1 cellular context compared by ENCODE assay signal in genomic region chr1:154559496-154559950, GRCh38.
TF ChIP-seq lines count a peak whose summit lies in the region.

No MANE protein-coding gene starts in this region.

TF ChIP-seq in K562, 482 proteins besides CTCF, POLR2A, EP300 and RAD21 (continued from another document and continues in another):
- peak; percentile 59; the same call in 1 of the 2 replicates for TF ChIP-seq ZBTB7A (IDR thresholded peaks at IDR 0.05; ENCODE audit: borderline replicate concordance, control insufficient read depth, low read depth, low read length)
- TF ChIP-seq RBBP5 (IDR thresholded peaks at IDR 0.05; ENCODE audit: borderline replicate concordance, insufficient read depth, low read length, poor library complexity, severe bottlenecking): no peak
- no peak for TF ChIP-seq FOS (IDR thresholded peaks at IDR 0.05; ENCODE audit: extremely low read depth, insufficient read length)
- no peak for TF ChIP-seq ZNF707 (CRISPR knock-in tag; conservative IDR thresholded peaks at IDR 0.05)
- TF ChIP-seq MCM2 (IDR thresholded peaks at IDR 0.05; ENCODE audit: low read depth): no peak
- no peak for TF ChIP-seq SRSF9 (IDR thresholded peaks at IDR 0.05; ENCODE audit: borderline replicate concordance, low read depth, low read length)
- TF ChIP-seq RB1 (IDR thresholded peaks at IDR 0.05; ENCODE audit: low read depth): 0 out of 2 replicates have a peak, but pooled peaks have one; percentile 23
- no peak for TF ChIP-seq IFI16 (CRISPR knock-in tag; IDR thresholded peaks at IDR 0.05)
- TF ChIP-seq IRF1 (CRISPR knock-in tag; IDR thresholded peaks at IDR 0.05; ENCODE audit: borderline replicate concordance): no peak
- TF ChIP-seq MCM3 (IDR thresholded peaks at IDR 0.05): no peak
- no peak for TF ChIP-seq ZNF134 (CRISPR knock-in tag; conservative IDR thresholded peaks at IDR 0.05)
- TF ChIP-seq NEUROD1 (IDR thresholded peaks at IDR 0.05; ENCODE audit: borderline replicate concordance, low read depth, low read length, partially characterized antibody): no peak
- TF ChIP-seq, protein P1, sequence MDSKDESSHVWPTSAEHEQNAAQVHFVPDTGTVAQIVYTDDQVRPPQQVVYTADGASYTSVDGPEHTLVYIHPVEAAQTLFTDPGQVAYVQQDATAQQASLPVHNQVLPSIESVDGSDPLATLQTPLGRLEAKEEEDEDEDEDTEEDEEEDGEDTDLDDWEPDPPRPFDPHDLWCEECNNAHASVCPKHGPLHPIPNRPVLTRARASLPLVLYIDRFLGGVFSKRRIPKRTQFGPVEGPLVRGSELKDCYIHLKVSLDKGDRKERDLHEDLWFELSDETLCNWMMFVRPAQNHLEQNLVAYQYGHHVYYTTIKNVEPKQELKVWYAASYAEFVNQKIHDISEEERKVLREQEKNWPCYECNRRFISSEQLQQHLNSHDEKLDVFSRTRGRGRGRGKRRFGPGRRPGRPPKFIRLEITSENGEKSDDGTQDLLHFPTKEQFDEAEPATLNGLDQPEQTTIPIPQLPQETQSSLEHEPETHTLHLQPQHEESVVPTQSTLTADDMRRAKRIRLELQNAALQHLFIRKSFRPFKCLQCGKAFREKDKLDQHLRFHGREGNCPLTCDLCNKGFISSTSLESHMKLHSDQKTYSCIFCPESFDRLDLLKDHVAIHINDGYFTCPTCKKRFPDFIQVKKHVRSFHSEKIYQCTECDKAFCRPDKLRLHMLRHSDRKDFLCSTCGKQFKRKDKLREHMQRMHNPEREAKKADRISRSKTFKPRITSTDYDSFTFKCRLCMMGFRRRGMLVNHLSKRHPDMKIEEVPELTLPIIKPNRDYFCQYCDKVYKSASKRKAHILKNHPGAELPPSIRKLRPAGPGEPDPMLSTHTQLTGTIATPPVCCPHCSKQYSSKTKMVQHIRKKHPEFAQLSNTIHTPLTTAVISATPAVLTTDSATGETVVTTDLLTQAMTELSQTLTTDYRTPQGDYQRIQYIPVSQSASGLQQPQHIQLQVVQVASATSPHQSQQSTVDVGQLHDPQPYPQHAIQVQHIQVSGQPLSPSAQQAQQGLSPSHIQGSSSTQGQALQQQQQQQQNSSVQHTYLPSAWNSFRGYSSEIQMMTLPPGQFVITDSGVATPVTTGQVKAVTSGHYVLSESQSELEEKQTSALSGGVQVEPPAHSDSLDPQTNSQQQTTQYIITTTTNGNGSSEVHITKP (IDR thresholded peaks at IDR 0.05; ENCODE audit: partially characterized antibody): peak; percentile 28
- no peak for TF ChIP-seq CUX1 (CRISPR knock-in tag; IDR thresholded peaks at IDR 0.05)
- TF ChIP-seq, protein P2, sequence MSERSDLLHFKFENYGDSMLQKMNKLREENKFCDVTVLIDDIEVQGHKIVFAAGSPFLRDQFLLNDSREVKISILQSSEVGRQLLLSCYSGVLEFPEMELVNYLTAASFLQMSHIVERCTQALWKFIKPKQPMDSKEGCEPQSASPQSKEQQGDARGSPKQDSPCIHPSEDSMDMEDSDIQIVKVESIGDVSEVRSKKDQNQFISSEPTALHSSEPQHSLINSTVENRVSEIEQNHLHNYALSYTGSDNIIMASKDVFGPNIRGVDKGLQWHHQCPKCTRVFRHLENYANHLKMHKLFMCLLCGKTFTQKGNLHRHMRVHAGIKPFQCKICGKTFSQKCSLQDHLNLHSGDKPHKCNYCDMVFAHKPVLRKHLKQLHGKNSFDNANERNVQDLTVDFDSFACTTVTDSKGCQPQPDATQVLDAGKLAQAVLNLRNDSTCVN (CRISPR knock-in tag; IDR thresholded peaks at IDR 0.05): no peak
- TF ChIP-seq, protein P3, sequence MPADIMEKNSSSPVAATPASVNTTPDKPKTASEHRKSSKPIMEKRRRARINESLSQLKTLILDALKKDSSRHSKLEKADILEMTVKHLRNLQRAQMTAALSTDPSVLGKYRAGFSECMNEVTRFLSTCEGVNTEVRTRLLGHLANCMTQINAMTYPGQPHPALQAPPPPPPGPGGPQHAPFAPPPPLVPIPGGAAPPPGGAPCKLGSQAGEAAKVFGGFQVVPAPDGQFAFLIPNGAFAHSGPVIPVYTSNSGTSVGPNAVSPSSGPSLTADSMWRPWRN (IDR thresholded peaks at IDR 0.05; ENCODE audit: low read depth): no peak
- TF ChIP-seq RBM39 (optimal IDR thresholded peaks at IDR 0.05; ENCODE audit: low read depth, low read length): no peak
- no peak for TF ChIP-seq SPI1 (IDR thresholded peaks at IDR 0.05; ENCODE audit: borderline replicate concordance, low read depth, low read length)
- no peak for TF ChIP-seq FOXM1 (IDR thresholded peaks at IDR 0.05; ENCODE audit: low read depth)
- no peak for TF ChIP-seq FOXM1 (CRISPR knock-in tag; IDR thresholded peaks at IDR 0.05; ENCODE audit: low read depth)
- TF ChIP-seq NR3C1 (CRISPR knock-in tag; IDR thresholded peaks at IDR 0.05): no peak
- no peak for TF ChIP-seq ARID3A (IDR thresholded peaks at IDR 0.05; ENCODE audit: borderline replicate concordance, low read depth, low read length)
- no peak for TF ChIP-seq KLF16 (IDR thresholded peaks at IDR 0.05)
- TF ChIP-seq CHD1 (IDR thresholded peaks at IDR 0.05; ENCODE audit: low read length): no peak
- no peak for TF ChIP-seq PRMT5 (CRISPR knock-in tag; IDR thresholded peaks at IDR 0.05)
- TF ChIP-seq MYNN (IDR thresholded peaks at IDR 0.05): 0 out of 2 replicates have a peak, but pooled peaks have one; percentile 54
- no peak for TF ChIP-seq MYNN (CRISPR knock-in tag; IDR thresholded peaks at IDR 0.05)
- TF ChIP-seq SOX6 (IDR thresholded peaks at IDR 0.05): peak; percentile 9; the same call in 1 of the 2 replicates
- no peak for TF ChIP-seq POLR2G (IDR thresholded peaks at IDR 0.05; ENCODE audit: low read depth, low read length)
- TF ChIP-seq HBP1 (CRISPR knock-in tag; IDR thresholded peaks at IDR 0.05): no peak
- no peak for TF ChIP-seq HMGN3 (IDR thresholded peaks at IDR 0.05; ENCODE audit: borderline replicate concordance, extremely low read depth, insufficient read length, low read depth, low read length)
- TF ChIP-seq FOSL1 (tag; conservative IDR thresholded peaks at IDR 0.05): no peak
- TF ChIP-seq ZNF76 (CRISPR knock-in tag; IDR thresholded peaks at IDR 0.05; ENCODE audit: borderline replicate concordance): no peak
- TF ChIP-seq ZNF12 (CRISPR knock-in tag; IDR thresholded peaks at IDR 0.05): no peak
- no peak for TF ChIP-seq ZNF174 (CRISPR knock-in tag; IDR thresholded peaks at IDR 0.05)
- peak; percentile 72 for TF ChIP-seq SMC3 (conservative IDR thresholded peaks at IDR 0.05; ENCODE audit: insufficient read depth, low read depth, low read length)
- no peak for TF ChIP-seq JUN (IDR thresholded peaks at IDR 0.05; ENCODE audit: borderline replicate concordance, low read depth, low read length)
- no peak for TF ChIP-seq JUN (CRISPR knock-in tag; IDR thresholded peaks at IDR 0.05; ENCODE audit: borderline replicate concordance)
- TF ChIP-seq, protein P4, sequence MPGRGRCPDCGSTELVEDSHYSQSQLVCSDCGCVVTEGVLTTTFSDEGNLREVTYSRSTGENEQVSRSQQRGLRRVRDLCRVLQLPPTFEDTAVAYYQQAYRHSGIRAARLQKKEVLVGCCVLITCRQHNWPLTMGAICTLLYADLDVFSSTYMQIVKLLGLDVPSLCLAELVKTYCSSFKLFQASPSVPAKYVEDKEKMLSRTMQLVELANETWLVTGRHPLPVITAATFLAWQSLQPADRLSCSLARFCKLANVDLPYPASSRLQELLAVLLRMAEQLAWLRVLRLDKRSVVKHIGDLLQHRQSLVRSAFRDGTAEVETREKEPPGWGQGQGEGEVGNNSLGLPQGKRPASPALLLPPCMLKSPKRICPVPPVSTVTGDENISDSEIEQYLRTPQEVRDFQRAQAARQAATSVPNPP (IDR thresholded peaks at IDR 0.05; ENCODE audit: borderline replicate concordance, insufficient read depth, insufficient read length): no peak
- TF ChIP-seq HNRNPH1 (optimal IDR thresholded peaks at IDR 0.05; ENCODE audit: low read depth, low read length): no peak
- TF ChIP-seq ZNF212 (CRISPR knock-in tag; IDR thresholded peaks at IDR 0.05): no peak
- no peak for TF ChIP-seq GABPA (tag; conservative IDR thresholded peaks at IDR 0.05; ENCODE audit: low read depth)
- no peak for TF ChIP-seq MEF2D (tag; conservative IDR thresholded peaks at IDR 0.05; ENCODE audit: low read depth)
- no peak for TF ChIP-seq HMG20B (CRISPR knock-in tag; IDR thresholded peaks at IDR 0.05)
- no peak for TF ChIP-seq ZBTB8A (IDR thresholded peaks at IDR 0.05; ENCODE audit: partially characterized antibody)
- TF ChIP-seq, protein P5, sequence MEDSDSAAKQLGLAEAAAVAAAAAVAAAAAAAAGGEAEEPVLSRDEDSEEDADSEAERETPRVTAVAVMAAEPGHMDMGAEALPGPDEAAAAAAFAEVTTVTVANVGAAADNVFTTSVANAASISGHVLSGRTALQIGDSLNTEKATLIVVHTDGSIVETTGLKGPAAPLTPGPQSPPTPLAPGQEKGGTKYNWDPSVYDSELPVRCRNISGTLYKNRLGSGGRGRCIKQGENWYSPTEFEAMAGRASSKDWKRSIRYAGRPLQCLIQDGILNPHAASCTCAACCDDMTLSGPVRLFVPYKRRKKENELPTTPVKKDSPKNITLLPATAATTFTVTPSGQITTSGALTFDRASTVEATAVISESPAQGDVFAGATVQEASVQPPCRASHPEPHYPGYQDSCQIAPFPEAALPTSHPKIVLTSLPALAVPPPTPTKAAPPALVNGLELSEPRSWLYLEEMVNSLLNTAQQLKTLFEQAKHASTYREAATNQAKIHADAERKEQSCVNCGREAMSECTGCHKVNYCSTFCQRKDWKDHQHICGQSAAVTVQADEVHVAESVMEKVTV (CRISPR knock-in tag; IDR thresholded peaks at IDR 0.05): peak; percentile 76
- TF ChIP-seq HNRNPUL1 (IDR thresholded peaks at IDR 0.05; ENCODE audit: low read length): no peak
- TF ChIP-seq, protein P6, sequence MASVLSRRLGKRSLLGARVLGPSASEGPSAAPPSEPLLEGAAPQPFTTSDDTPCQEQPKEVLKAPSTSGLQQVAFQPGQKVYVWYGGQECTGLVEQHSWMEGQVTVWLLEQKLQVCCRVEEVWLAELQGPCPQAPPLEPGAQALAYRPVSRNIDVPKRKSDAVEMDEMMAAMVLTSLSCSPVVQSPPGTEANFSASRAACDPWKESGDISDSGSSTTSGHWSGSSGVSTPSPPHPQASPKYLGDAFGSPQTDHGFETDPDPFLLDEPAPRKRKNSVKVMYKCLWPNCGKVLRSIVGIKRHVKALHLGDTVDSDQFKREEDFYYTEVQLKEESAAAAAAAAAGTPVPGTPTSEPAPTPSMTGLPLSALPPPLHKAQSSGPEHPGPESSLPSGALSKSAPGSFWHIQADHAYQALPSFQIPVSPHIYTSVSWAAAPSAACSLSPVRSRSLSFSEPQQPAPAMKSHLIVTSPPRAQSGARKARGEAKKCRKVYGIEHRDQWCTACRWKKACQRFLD (CRISPR knock-in tag; IDR thresholded peaks at IDR 0.05): peak; percentile 9; the same call in 1 of the 2 replicates
